Comparison of ENCODE assay signal across 1 cellular context in genomic region chr5:119322312-119322947, GRCh38.
TF ChIP-seq lines count a peak whose summit lies in the region.

No MANE protein-coding gene starts in this region.

TF ChIP-seq in HCT116, 20 proteins besides CTCF, POLR2A, EP300 and RAD21 (continued from another document):
- TF ChIP-seq REST (IDR thresholded peaks at IDR 0.05; ENCODE audit: low read depth): no peak
- no peak for TF ChIP-seq EGR1 (IDR thresholded peaks at IDR 0.05; ENCODE audit: low read depth)
- no peak for TF ChIP-seq SRF (IDR thresholded peaks at IDR 0.05; ENCODE audit: low read depth)
- no peak for TF ChIP-seq FOSL1 (IDR thresholded peaks at IDR 0.05; ENCODE audit: low read depth)
- TF ChIP-seq ZNF274 (IDR thresholded peaks at IDR 0.05; ENCODE audit: low read depth, low read length): no peak
